ENCODE assay signal across 8 cellular contexts in genomic region chr5:122077451-122078115, GRCh38. TPM values are rescaled to one million over a fixed set of nuclear protein-coding genes. Genes with fewer than 3 reads are reported as not detected.
DNase-seq lines count a peak whose midpoint lies in the region; ATAC-seq and TF ChIP-seq lines count a peak whose summit lies in the region.

No MANE protein-coding gene starts in this region.

- H3K9me3 Mint-ChIP-seq in T-cell: no peaks in the 10 kb centered on the region
- no peaks in the 10 kb centered on the region for H3K9me3 Mint-ChIP-seq in nephron

- peaks cover 15 to 21% (median 17%) of the 10 kb centered on the region in 3 donors for H3K4me1 Mint-ChIP-seq in T-cell
- H3K4me1 Mint-ChIP-seq in nephron: peaks cover 29% of the 10 kb centered on the region

- POLR2A ChIA-PET in T-cell (lab: Charles Lee): no interaction called here

- ATAC-seq in T-cell (replicated peaks in 1 of 4) (peak in 1 of 4 experiments; percentile 17), esophagus mucosa (peak; percentile 54)

- H3K27ac Mint-ChIP-seq in T-cell (no peak overlapping the region), nephron (peak overlapping the region; percentile 67 to 98 (median 93))

- TF ChIP-seq CTCF in HFF-Myc (IDR thresholded peaks at IDR 0.05; ENCODE audit: low read depth, low read length, missing control alignments) (no peak), nephron (IDR thresholded peaks at IDR 0.05; ENCODE audit: unreplicated experiment in 3 of 3) (no peak)

- H3K4me3 ChIP-seq in HFF-Myc (replicated peaks; ENCODE audit: low read depth, low read length): peak overlapping the region; percentile 79

- H3K4me3 Mint-ChIP-seq in T-cell: peak overlapping the region; percentile 50 to 87 (median 53)
- peak overlapping the region; percentile 87 to 94 (median 91) for H3K4me3 Mint-ChIP-seq in nephron

- CTCF ChIA-PET in T-cell (lab: Charles Lee): no interaction called here

- H3K36me3 Mint-ChIP-seq in T-cell (no peaks in the 10 kb centered on the region), nephron (ENCODE audit: low read depth) (no peaks in the 10 kb centered on the region)

- H3K27me3 Mint-ChIP-seq in T-cell: peaks cover 55 to 58% of the 10 kb centered on the region in 2 donors
- H3K27me3 Mint-ChIP-seq in nephron (ENCODE audit: low read depth): peaks cover 17% of the 10 kb centered on the region

- DNase-seq in NCI-H2081 (lab: John Stamatoyannopoulos, UW) (peak; percentile 22 to 28), NCI-H2081 treated with DMSO at 0.1 percent for 48 hours (lab: John Stamatoyannopoulos, UW) (no peak), HFF-Myc (ENCODE audit: extremely low read depth, low read depth) (no peak), T-cell (no peak), LoVo (ENCODE audit: low spot score) (no peak), foreskin melanocyte (no peak)

RNA-seq across cellular contexts. Expression of gene LOX, which starts 0.5 kb away (rescaled TPM):
- total RNA-seq in T-cell (under 1 TPM in 3 of 5 donors, not detected in 2; 0.20 to 0.88 (median 0.51) TPM), esophagus mucosa (6.6 TPM)

RNA-seq across cellular contexts. Expression of gene ZNF474, which starts 51.8 kb away (rescaled TPM):
- total RNA-seq in T-cell (under 1 TPM in 3 of 5 donors, not detected in 2; 0.41 to 0.58 (median 0.51) TPM), esophagus mucosa (not detected)

Comparison
In these comparisons a context has a peak if more than half of its experiments do, and no peak if none do; other contexts are left out.
1. DNase-seq: peak in NCI-H2081 (2 of 2); none in NCI-H2081 treated with DMSO at 0.1 percent for 48 hours (single experiment), HFF-Myc (single experiment), T-cell (0 of 34), LoVo (single experiment) and foreskin melanocyte (single experiment).
2. H3K27ac Mint-ChIP-seq: peak in nephron (3 of 3); none in T-cell (0 of 2).